ENCODE assay signal across 17 cellular contexts in genomic region chr5:19140276-19140675, GRCh38.
"Had no signal": no experiment of that assay in that cellular context is flagged by ENCODE, and none has a peak within 500 bp of the region (broad histone marks: within the 10 kb centered on the region; RNA-seq: fewer than 3 reads in every experiment).

No MANE protein-coding gene starts in this region.

- DNase-seq: effector memory CD8-positive, alpha-beta T cell; erythroblast; foreskin keratinocyte; kidney glomerular epithelial cell; mucosa of descending colon; naive thymus-derived CD8-positive, alpha-beta T cell; posterior cingulate gyrus; sigmoid colon; stimulated activated CD4-positive, alpha-beta T cell treated with anti-CD3 and anti-CD28 coated beads, Interleukin-12 subunit alpha, Interleukin-12 subunit beta, amount 100 ng/mL, for 4 hours; stimulated activated naive CD4-positive, alpha-beta T cell; stomach; substantia nigra; transverse colon had no signal

- H3K4me1 Mint-ChIP-seq: naive thymus-derived CD8-positive, alpha-beta T cell had no signal

- H3K4me1 ChIP-seq: foreskin keratinocyte, right atrium auricular region, sigmoid colon, stomach, transverse colon had no signal

- H3K36me3 Mint-ChIP-seq: naive thymus-derived CD8-positive, alpha-beta T cell had no signal

- H3K27me3 Mint-ChIP-seq: effector memory CD8-positive, alpha-beta T cell; naive thymus-derived CD8-positive, alpha-beta T cell had no signal

- H3K4me3 Mint-ChIP-seq: effector memory CD8-positive, alpha-beta T cell; naive thymus-derived CD8-positive, alpha-beta T cell had no signal

- H3K4me3 ChIP-seq: mucosa of descending colon, right atrium auricular region, sigmoid colon, skin epidermis, stomach, thoracic aorta, transverse colon had no signal

- H3K27me3 ChIP-seq: foreskin keratinocyte, neutrophil, right atrium auricular region, sigmoid colon, stomach, transverse colon had no signal

- H3K27ac ChIP-seq: foreskin keratinocyte, neutrophil, right atrium auricular region, sigmoid colon, skin epidermis, stomach, thoracic aorta, transverse colon had no signal

- H3K9me3 ChIP-seq: mucosa of descending colon, neutrophil, right atrium auricular region, sigmoid colon, thoracic aorta, transverse colon had no signal

- ATAC-seq: effector memory CD8-positive, alpha-beta T cell; foreskin keratinocyte; mucosa of descending colon; naive thymus-derived CD8-positive, alpha-beta T cell had no signal

- H3K36me3 ChIP-seq: neutrophil, right atrium auricular region, sigmoid colon, stomach, thoracic aorta, transverse colon had no signal

- H3K27ac Mint-ChIP-seq: effector memory CD8-positive, alpha-beta T cell had no signal
